Comparison of ENCODE assay signal across 1 cellular context in genomic region chr6:20584100-20584731, GRCh38.
TF ChIP-seq lines count a peak whose summit lies in the region.

No MANE protein-coding gene starts in this region.

TF ChIP-seq in HepG2, 621 proteins besides CTCF, POLR2A, EP300 and RAD21:
- TF ChIP-seq MAFF (IDR thresholded peaks at IDR 0.05; ENCODE audit: low read depth, low read length) (0 out of 2 replicates have a peak, but pooled peaks have one; percentile 15), MAFK (conservative IDR thresholded peaks at IDR 0.05 in 1 of 2, IDR thresholded peaks at IDR 0.05 in 1 of 2; ENCODE audit: low read length in 2 of 2) (peak; percentile 30 to 56; a peak in 3 of 4 replicates), PRMT3 (CRISPR knock-in tag; IDR thresholded peaks at IDR 0.05; ENCODE audit: borderline replicate concordance, low read depth) (no peak)
TF ChIP-seq in HepG2: peak in this region for 2.
